In the genomic region with DNA sequence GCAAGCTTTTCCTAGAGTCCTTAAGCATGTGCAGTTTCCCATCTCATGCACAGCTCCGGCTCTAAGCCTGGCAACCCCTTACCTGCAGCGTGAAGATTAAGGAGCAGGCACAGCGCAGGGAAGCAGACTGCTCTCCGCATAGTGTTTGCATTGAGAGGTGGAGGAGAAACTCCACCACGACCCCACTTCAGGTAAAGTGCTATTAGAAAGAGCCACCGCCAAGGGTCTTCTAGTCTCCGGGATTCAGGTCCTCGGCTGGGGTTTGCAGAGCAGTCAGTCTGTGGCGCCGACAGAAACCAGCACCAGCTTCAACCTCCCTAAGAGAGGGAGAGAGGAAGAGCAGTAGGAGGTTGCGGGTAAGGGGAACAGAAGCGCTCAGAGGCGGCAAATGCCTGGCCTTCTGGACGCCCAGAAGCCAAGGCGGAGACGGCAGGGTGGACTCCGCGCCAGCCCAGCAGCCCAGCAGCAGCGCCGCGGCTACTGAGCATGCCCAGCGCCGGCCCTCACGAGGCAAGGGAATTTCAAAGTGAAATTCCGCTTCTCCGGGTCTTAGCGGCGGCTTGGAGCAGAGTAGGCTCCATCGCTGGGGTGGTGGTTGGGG, we compare ENCODE assay signal across 10 cellular contexts. TPM values are rescaled to one million over a fixed set of nuclear protein-coding genes. Genes with fewer than 3 reads are reported as not detected.
DNase-seq lines count a peak whose midpoint lies in the region; ATAC-seq and TF ChIP-seq lines count a peak whose summit lies in the region.
"Had no signal": no experiment of that assay in that cellular context is flagged by ENCODE, and none has a peak within 500 bp of the region (broad histone marks: within the 10 kb centered on the region; RNA-seq: fewer than 3 reads in every experiment).

A gene with protein sequence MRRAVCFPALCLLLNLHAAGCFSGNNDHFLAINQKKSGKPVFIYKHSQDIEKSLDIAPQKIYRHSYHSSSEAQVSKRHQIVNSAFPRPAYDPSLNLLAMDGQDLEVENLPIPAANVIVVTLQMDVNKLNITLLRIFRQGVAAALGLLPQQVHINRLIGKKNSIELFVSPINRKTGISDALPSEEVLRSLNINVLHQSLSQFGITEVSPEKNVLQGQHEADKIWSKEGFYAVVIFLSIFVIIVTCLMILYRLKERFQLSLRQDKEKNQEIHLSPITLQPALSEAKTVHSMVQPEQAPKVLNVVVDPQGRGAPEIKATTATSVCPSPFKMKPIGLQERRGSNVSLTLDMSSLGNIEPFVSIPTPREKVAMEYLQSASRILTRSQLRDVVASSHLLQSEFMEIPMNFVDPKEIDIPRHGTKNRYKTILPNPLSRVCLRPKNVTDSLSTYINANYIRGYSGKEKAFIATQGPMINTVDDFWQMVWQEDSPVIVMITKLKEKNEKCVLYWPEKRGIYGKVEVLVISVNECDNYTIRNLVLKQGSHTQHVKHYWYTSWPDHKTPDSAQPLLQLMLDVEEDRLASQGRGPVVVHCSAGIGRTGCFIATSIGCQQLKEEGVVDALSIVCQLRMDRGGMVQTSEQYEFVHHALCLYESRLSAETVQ (minus strand): TSS at position 488 of the 601 bp plus-strand sequence. CDS start 348 bp downstream, at position 140.

- H3K9ac ChIP-seq in parathyroid adenoma: no peak within 1 kb of the TSS

- H2AFZ ChIP-seq in parathyroid adenoma: peak within 1 kb of the TSS; percentile 30

- H3K27me3 Mint-ChIP-seq in endothelial cell (ENCODE audit: unreplicated experiment): peaks cover 5% of the 10 kb centered on the region

- no peak for ATAC-seq in GM19035 (IDR thresholded peaks at IDR 0.05; ENCODE audit: unreplicated experiment)
- ATAC-seq in GM19397 (IDR thresholded peaks at IDR 0.05; ENCODE audit: unreplicated experiment): no peak

- H3K36me3 Mint-ChIP-seq in endothelial cell (ENCODE audit: low read depth, unreplicated experiment): no peaks in the 10 kb centered on the region

- no peaks in the 10 kb centered on the region for H3K79me2 ChIP-seq in parathyroid adenoma

- no peak within 1 kb of the TSS for H3K4me2 ChIP-seq in parathyroid adenoma (ENCODE audit: low read length)

- H3K4me3 ChIP-seq in parathyroid adenoma (ENCODE audit: low read depth, low read length): no peak within 1 kb of the TSS

- no peaks in the 10 kb centered on the region for H3K4me1 ChIP-seq in parathyroid adenoma

- DNase-seq in DMS 273 treated with DMSO at 0.1 percent for 48 hours (lab: John Stamatoyannopoulos, UW) (peak; percentile 7), NCI-H526 (lab: John Stamatoyannopoulos, UW) (peak; percentile 27 to 69), endothelial cell (ENCODE audit: low spot score) (peak; percentile 54), CD1c-positive myeloid dendritic cell (ENCODE audit: extremely low spot score) (no peak), erythroblast (lab: John Stamatoyannopoulos, UW) (no peak)
- DNase-seq: amniotic stem cell, NCI-H187 treated with DMSO at 0.1 percent for 48 hours had no signal

- peaks cover 12% of the 10 kb centered on the region for H3K4me1 Mint-ChIP-seq in endothelial cell (ENCODE audit: unreplicated experiment)

- peak within 1 kb of the TSS; percentile 88 for H3K4me3 Mint-ChIP-seq in endothelial cell (ENCODE audit: unreplicated experiment)

- TF ChIP-seq CTCF in endothelial cell (IDR thresholded peaks at IDR 0.05; ENCODE audit: unreplicated experiment) (no peak), parathyroid adenoma (IDR thresholded peaks at IDR 0.05) (no peak)

- no peaks in the 10 kb centered on the region for H3K9me3 ChIP-seq in parathyroid adenoma (ENCODE audit: control insufficient read depth, low read length)

- no peak within 1 kb of the TSS for H3K27ac Mint-ChIP-seq in endothelial cell (ENCODE audit: unreplicated experiment)

- TF ChIP-seq POLR2A in erythroblast (IDR thresholded peaks at IDR 0.05; ENCODE audit: low read length): no peak

- H3K27ac ChIP-seq in parathyroid adenoma: no peak within 1 kb of the TSS

- H3K9me3 Mint-ChIP-seq in endothelial cell (ENCODE audit: unreplicated experiment): no peaks in the 10 kb centered on the region

- H3K27me3 ChIP-seq in parathyroid adenoma (ENCODE audit: control insufficient read depth, insufficient read depth, low read length): no peaks in the 10 kb centered on the region

- H3K36me3 ChIP-seq in parathyroid adenoma (ENCODE audit: control insufficient read depth, insufficient read depth, low read length): no peaks in the 10 kb centered on the region

RNA-seq across cellular contexts. Expression of the gene that starts here (rescaled TPM):
- 0.33 TPM for total RNA-seq in endothelial cell (ENCODE audit: unreplicated experiment)

Comparison
In these comparisons a context has a peak if more than half of its experiments do, and no peak if none do; other contexts are left out.
1. Peak in DNase-seq in endothelial cell; RNA of the gene not detected or under 1 TPM.
2. DNase-seq: peak in DMS 273 treated with DMSO at 0.1 percent for 48 hours (single experiment) and NCI-H526 (2 of 2); none in CD1c-positive myeloid dendritic cell (single experiment) and erythroblast (0 of 2).